ENCODE assay signal across 13 cellular contexts in the genomic region with DNA sequence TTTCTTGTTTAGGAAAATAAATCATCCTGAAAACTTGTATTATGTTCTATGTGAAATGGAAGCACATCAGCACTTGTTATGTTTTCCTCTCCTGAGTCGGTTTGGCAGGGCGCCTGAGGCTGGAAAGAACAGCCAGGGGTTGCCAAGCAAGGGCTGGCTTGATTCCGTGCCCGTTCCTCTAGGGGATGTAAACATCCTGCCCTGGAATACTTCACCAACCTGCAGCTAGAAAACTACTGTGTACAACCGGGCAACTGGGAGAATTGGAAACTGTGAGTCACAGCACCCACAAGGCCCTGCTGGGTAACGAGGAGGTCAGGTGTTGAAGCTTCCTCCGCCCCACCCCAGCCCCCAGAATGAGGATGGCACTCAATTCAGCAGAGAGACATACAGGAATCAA.
DNase-seq lines count a peak whose midpoint lies in the region; ATAC-seq and TF ChIP-seq lines count a peak whose summit lies in the region.
"Had no signal": no experiment of that assay in that cellular context is flagged by ENCODE, and none has a peak within 500 bp of the region (broad histone marks: within the 10 kb centered on the region; RNA-seq: fewer than 3 reads in every experiment).

No MANE protein-coding gene starts in this region.

- H3K4me3 Mint-ChIP-seq in nephron progenitor cell = no peak overlapping the region
- H3K4me3 Mint-ChIP-seq: CD8-positive, alpha-beta T cell; nephron; stimulated activated naive CD8-positive, alpha-beta T cell treated with anti-CD3 and anti-CD28 coated beads, Interleukin-15, Interleukin-2, amounts not matched to agents 100 ng/mL and 50 ng/mL, for 24 hours; T-helper 1 cell treated with Interleukin-12 subunit alpha and Interleukin-12 subunit beta and Interleukin-4 antibody, amounts not matched to agents 30 μg/mL and 1 μg/mL, for 36 hours had no signal

- H3K4me1 Mint-ChIP-seq in nephron progenitor cell = peaks cover 40% of the 10 kb centered on the region

- DNase-seq in Ammon's horn (ENCODE audit: low spot score) (peak; percentile 46), NCI-H2029 (lab: John Stamatoyannopoulos, UW) (peak; percentile 83), dermis blood vessel endothelial cell (peak; percentile 94), midbrain (lab: John Stamatoyannopoulos, UW) (peak; percentile 26), nephron progenitor cell (no peak), NCI-H2107 (lab: John Stamatoyannopoulos, UW) (no peak)
- DNase-seq: CD8-positive, alpha-beta T cell; central memory CD4-positive, alpha-beta T cell had no signal

- no peak overlapping the region for H3K27ac Mint-ChIP-seq in nephron progenitor cell
- H3K27ac Mint-ChIP-seq: CD8-positive, alpha-beta T cell; nephron; stimulated activated naive CD8-positive, alpha-beta T cell treated with anti-CD3 and anti-CD28 coated beads, Interleukin-15, Interleukin-2, amounts not matched to agents 100 ng/mL and 50 ng/mL, for 24 hours; T-helper 1 cell treated with Interleukin-12 subunit alpha and Interleukin-12 subunit beta and Interleukin-4 antibody, amounts not matched to agents 30 μg/mL and 1 μg/mL, for 36 hours had no signal

- no peaks in the 10 kb centered on the region for H3K36me3 Mint-ChIP-seq in nephron progenitor cell (ENCODE audit: low read depth)

- H3K9me3 Mint-ChIP-seq in nephron progenitor cell = no peaks in the 10 kb centered on the region
- H3K9me3 Mint-ChIP-seq: CD8-positive, alpha-beta T cell; nephron; stimulated activated naive CD8-positive, alpha-beta T cell treated with anti-CD3 and anti-CD28 coated beads, Interleukin-15, Interleukin-2, amounts not matched to agents 100 ng/mL and 50 ng/mL, for 24 hours; T-helper 1 cell treated with Interleukin-12 subunit alpha and Interleukin-12 subunit beta and Interleukin-4 antibody, amounts not matched to agents 30 μg/mL and 1 μg/mL, for 36 hours had no signal

- TF ChIP-seq CTCF in nephron progenitor cell (IDR thresholded peaks at IDR 0.05) = no peak

- H3K27me3 Mint-ChIP-seq in nephron progenitor cell (ENCODE audit: low read depth, poor library complexity) = peaks cover 3% of the 10 kb centered on the region
- H3K27me3 Mint-ChIP-seq: stimulated activated naive CD8-positive, alpha-beta T cell treated with anti-CD3 and anti-CD28 coated beads, Interleukin-15, Interleukin-2, amounts not matched to agents 100 ng/mL and 50 ng/mL, for 24 hours had no signal

- ATAC-seq in HG03135 (IDR thresholded peaks at IDR 0.05; ENCODE audit: unreplicated experiment) = no peak
- ATAC-seq in GM21515 (IDR thresholded peaks at IDR 0.05; ENCODE audit: unreplicated experiment) = no peak
- ATAC-seq: CD8-positive, alpha-beta T cell had no signal

Comparison
In these comparisons a context has a peak if more than half of its experiments do, and no peak if none do; other contexts are left out.
1. DNase-seq: peak in Ammon's horn (single experiment), NCI-H2029 (single experiment), dermis blood vessel endothelial cell (single experiment) and midbrain (single experiment); none in nephron progenitor cell (single experiment) and NCI-H2107 (single experiment).